ENCODE assay signal across 12 cellular contexts in the genomic region with DNA sequence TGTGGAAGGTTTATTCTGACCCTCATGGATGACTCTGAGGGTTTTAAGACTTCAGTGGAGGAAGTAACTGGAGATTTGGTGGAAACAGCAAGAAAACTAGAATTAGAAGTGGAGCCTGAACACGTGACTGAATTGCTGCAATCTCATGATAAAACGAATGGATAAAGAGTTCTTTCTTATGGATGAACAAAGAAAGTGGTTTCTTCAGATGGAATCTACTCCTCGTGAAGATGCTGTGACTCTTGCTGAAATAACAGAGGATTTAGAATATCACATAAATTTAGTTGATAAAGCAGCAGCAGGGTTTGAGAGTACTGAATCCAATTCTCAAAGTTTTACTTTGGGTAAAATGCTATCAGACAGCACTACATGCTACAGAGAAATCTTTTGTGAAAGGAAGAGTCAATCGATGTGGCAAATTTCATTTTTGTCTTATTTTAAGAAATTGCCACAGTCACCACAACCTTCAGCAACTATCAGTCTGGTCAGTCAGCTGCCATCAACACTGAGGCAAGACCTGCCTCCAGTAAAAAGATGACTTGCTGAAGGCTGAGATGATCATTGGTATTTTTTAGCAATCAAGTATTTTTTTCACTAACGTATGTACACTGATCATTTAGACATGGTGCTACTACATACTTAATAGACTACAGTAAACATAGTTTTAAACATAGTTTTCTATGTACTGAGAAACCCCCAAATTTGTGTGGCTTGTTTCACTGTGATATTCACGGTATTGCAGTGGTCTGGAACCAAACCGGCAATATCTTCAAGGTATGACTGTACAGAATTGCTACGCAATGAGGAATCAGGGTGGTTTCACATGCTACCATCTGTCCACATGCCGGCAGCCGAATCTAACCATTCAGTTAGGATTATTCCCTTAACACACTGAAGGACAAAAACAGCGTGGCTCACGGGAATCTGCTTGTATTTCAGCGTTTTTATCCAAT.
DNase-seq lines count a peak whose midpoint lies in the region; ATAC-seq, FAIRE-seq and TF ChIP-seq lines count a peak whose summit lies in the region.
"Had no signal": no experiment of that assay in that cellular context is flagged by ENCODE, and none has a peak within 500 bp of the region (broad histone marks: within the 10 kb centered on the region; RNA-seq: fewer than 3 reads in every experiment).

No MANE protein-coding gene starts in this region.

- no peak for TF ChIP-seq CTCF in neural progenitor cell (IDR thresholded peaks at IDR 0.05)

- no peak overlapping the region for H3K9ac ChIP-seq in neural progenitor cell

- peak; percentile 92 for ATAC-seq in GM19438 (IDR thresholded peaks at IDR 0.05; ENCODE audit: low read depth, unreplicated experiment)
- peak; percentile 95 for ATAC-seq in HG02870 (IDR thresholded peaks at IDR 0.05; ENCODE audit: unreplicated experiment)
- ATAC-seq in HG03565 (IDR thresholded peaks at IDR 0.05; ENCODE audit: unreplicated experiment), result peak; percentile 87
- ATAC-seq in stimulated activated naive CD8-positive, alpha-beta T cell treated with anti-CD3 and anti-CD28 coated beads, Interleukin-15, amount 100 ng/mL, for 72 hours, result no peak

- H3K4me2 ChIP-seq in neural progenitor cell, result no peak overlapping the region

- no peak for TF ChIP-seq POLR2A in GM12892 (IDR thresholded peaks at IDR 0.05; ENCODE audit: low read depth, low read length)

- no peaks in the 10 kb centered on the region for H3K27me3 Mint-ChIP-seq in neural progenitor cell (ENCODE audit: insufficient read depth, low read depth)
- no peaks in the 10 kb centered on the region for H3K27me3 Mint-ChIP-seq in stimulated activated naive CD8-positive, alpha-beta T cell treated with anti-CD3 and anti-CD28 coated beads, Interleukin-15, amount 100 ng/mL, for 72 hours

- H3K9me3 Mint-ChIP-seq in neural progenitor cell, result no peaks in the 10 kb centered on the region
- no peaks in the 10 kb centered on the region for H3K9me3 Mint-ChIP-seq in stimulated activated naive CD8-positive, alpha-beta T cell treated with anti-CD3 and anti-CD28 coated beads, Interleukin-15, amount 100 ng/mL, for 72 hours

- FAIRE-seq in GM12892 (lab: Jason Lieb, UNC), result peak; percentile 92

- H3F3A ChIP-seq in neural progenitor cell (ENCODE audit: low read depth), result no peaks in the 10 kb centered on the region

- H2AFZ ChIP-seq in neural progenitor cell (replicated peaks), result no peak overlapping the region

- H3K27ac ChIP-seq in neural progenitor cell, result no peak overlapping the region
- H3K27ac ChIP-seq: sigmoid colon had no signal

- no peak overlapping the region for H3K4me3 Mint-ChIP-seq in neural progenitor cell
- H3K4me3 Mint-ChIP-seq in stimulated activated naive CD8-positive, alpha-beta T cell treated with anti-CD3 and anti-CD28 coated beads, Interleukin-15, amount 100 ng/mL, for 72 hours, result no peak overlapping the region
- H3K4me3 Mint-ChIP-seq: mesothelial cell of epicardium had no signal

- H3K27ac Mint-ChIP-seq in neural progenitor cell, result no peak overlapping the region
- H3K27ac Mint-ChIP-seq in stimulated activated naive CD8-positive, alpha-beta T cell treated with anti-CD3 and anti-CD28 coated beads, Interleukin-15, amount 100 ng/mL, for 72 hours, result no peak overlapping the region
- H3K27ac Mint-ChIP-seq: mesothelial cell of epicardium had no signal

- H3K9me3 ChIP-seq in neural progenitor cell (ENCODE audit: low read depth), result no peaks in the 10 kb centered on the region
- H3K9me3 ChIP-seq: sigmoid colon had no signal

- no peaks in the 10 kb centered on the region for H3K79me2 ChIP-seq in neural progenitor cell (ENCODE audit: low read depth)

- no peak overlapping the region for H3K4me3 ChIP-seq in neural progenitor cell
- H3K4me3 ChIP-seq: sigmoid colon had no signal

- H4K20me1 ChIP-seq in neural progenitor cell (ENCODE audit: low read depth), result no peaks in the 10 kb centered on the region

- H3K4me1 Mint-ChIP-seq in neural progenitor cell, result no peaks in the 10 kb centered on the region
- H3K4me1 Mint-ChIP-seq in stimulated activated naive CD8-positive, alpha-beta T cell treated with anti-CD3 and anti-CD28 coated beads, Interleukin-15, amount 100 ng/mL, for 72 hours, result no peaks in the 10 kb centered on the region
- H3K4me1 Mint-ChIP-seq: mesothelial cell of epicardium had no signal

- no peak for DNase-seq in GM12892 (ENCODE audit: insufficient read length)
- DNase-seq in kidney glomerular epithelial cell (lab: John Stamatoyannopoulos, UW), result no peak
- DNase-seq in neural progenitor cell (ENCODE audit: low spot score), result no peak
- DNase-seq in stimulated activated naive CD8-positive, alpha-beta T cell treated with anti-CD3 and anti-CD28 coated beads, Interleukin-15, amount 100 ng/mL, for 72 hours, result no peak
- DNase-seq in SW 1271 (lab: John Stamatoyannopoulos, UW), result no peak
- DNase-seq: NCI-H2081, Right ventricle myocardium superior, sigmoid colon had no signal

- no peaks in the 10 kb centered on the region for H3K36me3 ChIP-seq in neural progenitor cell
- H3K36me3 ChIP-seq: sigmoid colon had no signal

- H3K4me1 ChIP-seq in neural progenitor cell, result no peaks in the 10 kb centered on the region
- H3K4me1 ChIP-seq: sigmoid colon had no signal

- H3K36me3 Mint-ChIP-seq in neural progenitor cell, result peaks cover 2% of the 10 kb centered on the region

- no peaks in the 10 kb centered on the region for H3K27me3 ChIP-seq in neural progenitor cell
- H3K27me3 ChIP-seq: sigmoid colon had no signal
